Comparison of ENCODE assay signal across 21 cellular contexts in the genomic region with DNA sequence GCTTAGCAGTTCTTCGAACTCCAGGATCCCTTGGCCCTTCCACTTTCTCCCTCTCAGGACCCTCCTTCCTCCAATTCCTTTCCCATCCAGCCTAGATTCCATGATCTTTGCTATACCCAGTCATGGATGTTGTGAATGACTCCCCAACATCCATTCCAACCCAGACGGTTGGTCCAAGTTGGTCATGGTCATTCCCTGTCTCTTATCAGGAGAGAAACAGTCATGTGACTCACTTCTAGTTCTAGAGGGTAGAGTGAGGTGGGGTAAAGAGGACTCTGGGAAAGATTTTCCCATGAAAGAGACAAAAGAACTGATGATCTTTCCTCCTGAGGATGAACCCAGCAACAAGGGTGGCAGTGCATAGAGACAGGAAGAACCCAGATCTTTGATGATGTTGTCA.
"Had no signal": no experiment of that assay in that cellular context is flagged by ENCODE, and none has a peak within 500 bp of the region (broad histone marks: within the 10 kb centered on the region; RNA-seq: fewer than 3 reads in every experiment).

No MANE protein-coding gene starts in this region.

- H3K9me3 Mint-ChIP-seq: endodermal cell, immature natural killer cell, nephron had no signal

- H3K4me1 ChIP-seq: foreskin keratinocyte, parathyroid adenoma, psoas muscle had no signal

- ATAC-seq: left colon; psoas muscle; stimulated activated naive B cell treated with anti-CD40 and anti-IgM and Interleukin-4, amounts not matched to agents 10 μg/mL and 1 μg/mL and 100 μg/mL, for 72 hours had no signal

- H3K36me3 ChIP-seq: right lobe of liver, upper lobe of left lung, vagina had no signal

- H3K4me3 Mint-ChIP-seq: endodermal cell; immature natural killer cell; naive B cell; nephron; stimulated activated naive B cell treated with anti-CD40 and anti-IgM and Interleukin-4, amounts not matched to agents 10 μg/mL and 1 μg/mL and 100 μg/mL, for 72 hours had no signal

- H3K27me3 ChIP-seq: right lobe of liver, upper lobe of left lung, vagina had no signal

- H3K27ac ChIP-seq: coronary artery, foreskin keratinocyte, parathyroid adenoma, psoas muscle, upper lobe of left lung, vagina had no signal

- H3K27me3 Mint-ChIP-seq: stimulated activated naive B cell treated with anti-CD40 and anti-IgM and Interleukin-4, amounts not matched to agents 10 μg/mL and 1 μg/mL and 100 μg/mL, for 72 hours had no signal

- H3K9me3 ChIP-seq: psoas muscle, right lobe of liver, upper lobe of left lung, vagina had no signal

- H3K36me3 Mint-ChIP-seq: naive B cell; stimulated activated naive B cell treated with anti-CD40 and anti-IgM and Interleukin-4, amounts not matched to agents 10 μg/mL and 1 μg/mL and 100 μg/mL, for 72 hours had no signal

- H3K27ac Mint-ChIP-seq: endodermal cell; nephron; stimulated activated naive B cell treated with anti-CD40 and anti-IgM and Interleukin-4, amounts not matched to agents 10 μg/mL and 1 μg/mL and 100 μg/mL, for 72 hours had no signal

- H3K4me1 Mint-ChIP-seq: endodermal cell, nephron had no signal

- H3K4me3 ChIP-seq: coronary artery, lung, psoas muscle, right lobe of liver, upper lobe of left lung, vagina had no signal

- DNase-seq: effector CD4-positive, alpha-beta T cell; endodermal cell; erythroblast; foreskin keratinocyte; immature natural killer cell; left colon; left ventricle myocardium superior; mesendoderm; naive B cell; psoas muscle; retina; right lobe of liver; stimulated activated CD4-positive, alpha-beta T cell treated with anti-CD3 and anti-CD28 coated beads, Interleukin-4, amount 100 ng/mL, for 1 hour; stimulated activated CD8-positive, alpha-beta memory T cell treated with anti-CD3 and anti-CD28 coated beads, Interleukin-4, amount 100 ng/mL, for 48 hours; stimulated activated naive B cell treated with anti-CD40 and anti-IgM and Interleukin-4, amounts not matched to agents 10 μg/mL and 1 μg/mL and 100 μg/mL, for 72 hours; upper lobe of left lung had no signal
